ENCODE assay signal across 19 cellular contexts in the genomic region with DNA sequence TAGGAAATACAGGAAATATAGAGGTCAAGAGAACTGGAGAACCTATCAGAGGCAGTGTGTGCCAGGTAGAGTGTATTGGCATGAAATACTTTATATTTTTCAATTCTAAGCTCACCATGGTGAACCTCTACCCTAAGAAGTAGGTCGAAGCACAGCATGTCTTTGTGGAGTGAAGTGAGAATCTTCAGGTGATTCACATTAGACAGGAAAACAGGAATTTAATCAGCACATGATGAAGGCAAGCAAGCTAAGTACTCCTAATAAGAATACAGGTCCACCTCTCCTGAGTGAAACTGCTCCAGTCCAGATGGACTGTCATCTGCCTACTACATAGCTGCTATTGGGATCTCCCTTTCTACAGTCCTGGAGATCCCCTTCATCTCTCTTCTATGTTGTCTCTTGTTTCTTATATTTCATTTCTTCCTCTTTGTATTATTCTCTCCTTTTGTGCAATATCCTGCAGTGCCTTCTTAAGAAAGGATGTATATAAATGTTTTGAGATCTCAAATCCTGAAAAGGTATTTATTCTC.
DNase-seq lines count a peak whose midpoint lies in the region; ATAC-seq and TF ChIP-seq lines count a peak whose summit lies in the region.
"Had no signal": no experiment of that assay in that cellular context is flagged by ENCODE, and none has a peak within 500 bp of the region (broad histone marks: within the 10 kb centered on the region; RNA-seq: fewer than 3 reads in every experiment).

No MANE protein-coding gene starts in this region.

- H3K36me3 Mint-ChIP-seq in GM23338 (ENCODE audit: low read depth) (peaks cover 11% of the 10 kb centered on the region; the same call in 2 of the 3 replicates), endodermal cell (ENCODE audit: low read depth) (peaks cover 7% of the 10 kb centered on the region)

- TF ChIP-seq CTCF in GM23338 (conservative IDR thresholded peaks at IDR 0.05; ENCODE audit: low read depth in 2 of 2) (no peak), endodermal cell (conservative IDR thresholded peaks at IDR 0.05) (no peak)

- H3K4me1 ChIP-seq in GM23338 (ENCODE audit: insufficient read depth) (no peaks in the 10 kb centered on the region), endodermal cell (ENCODE audit: control insufficient read depth, insufficient read depth, low read length) (no peaks in the 10 kb centered on the region)

- H3K4me3 Mint-ChIP-seq in GM23338 (no peak overlapping the region), endodermal cell (no peak overlapping the region)
- H3K4me3 Mint-ChIP-seq: H9 had no signal

- H3K27ac Mint-ChIP-seq in GM23338 (no peak overlapping the region), endodermal cell (peak overlapping the region; percentile 13)
- H3K27ac Mint-ChIP-seq: H9 had no signal

- DNase-seq in GM23338 (ENCODE audit: low spot score) (no peak), endodermal cell (no peak)
- DNase-seq in activated naive CD4-positive, alpha-beta T cell (lab: John Stamatoyannopoulos, UW), result no peak
- DNase-seq: EL, H9, IMR-90, Kasumi-1, MM.1S, NCI-H1092 treated with DMSO at 0.1 percent for 48 hours, NCI-H2081 treated with DMSO at 0.1 percent for 48 hours, NCI-H510A, NCI-H774, T1000 had no signal

- ATAC-seq in GM18520 (IDR thresholded peaks at IDR 0.05; ENCODE audit: unreplicated experiment) (peak; percentile 61), GM23338 (no peak; the same call in 2 of the 3 replicates), HG02884 (IDR thresholded peaks at IDR 0.05; ENCODE audit: unreplicated experiment) (peak; percentile 64), HG03342 (IDR thresholded peaks at IDR 0.05; ENCODE audit: unreplicated experiment) (no peak), SK-N-SH treated with all-trans-retinoic acid at 6 μM for 48 hours (no peak)
- ATAC-seq: Panc1, Right ventricle myocardium inferior had no signal

- no peaks in the 10 kb centered on the region for H3K9me3 ChIP-seq in endodermal cell (ENCODE audit: control insufficient read depth, low read length)

- H3K4me3 ChIP-seq in GM23338, result no peak overlapping the region
- no peak overlapping the region for H3K4me3 ChIP-seq in endodermal cell (ENCODE audit: low read length)

- H3K9ac ChIP-seq in endodermal cell (ENCODE audit: extremely low read depth, low read length, poor library complexity, severe bottlenecking), result no peak overlapping the region

- H3K4me1 Mint-ChIP-seq in GM23338 (peaks cover 7% of the 10 kb centered on the region; the same call in 2 of the 3 replicates), endodermal cell (no peaks in the 10 kb centered on the region)

- 93 to 100% methylated on average over 1 of the region's 1 CpG for WGBS in endodermal cell (ENCODE audit: insufficient coverage in 1 of 2, insufficient read length in 1 of 2), 2 experiments

- H3K27me3 Mint-ChIP-seq in GM23338 (ENCODE audit: insufficient read depth, low read depth, poor library complexity) (no peaks in the 10 kb centered on the region), endodermal cell (ENCODE audit: insufficient read depth) (no peaks in the 10 kb centered on the region)

- H3K9me2 ChIP-seq in GM23338 (ENCODE audit: insufficient read depth), result no peaks in the 10 kb centered on the region

- H3K27me3 ChIP-seq in GM23338 (ENCODE audit: insufficient read depth) (no peaks in the 10 kb centered on the region), endodermal cell (ENCODE audit: control insufficient read depth, insufficient read depth, low read length, poor library complexity, severe bottlenecking) (no peaks in the 10 kb centered on the region)

- H3K79me2 ChIP-seq in GM23338 (replicated peaks; ENCODE audit: insufficient read depth), result no peaks in the 10 kb centered on the region

- H3K9me3 Mint-ChIP-seq in GM23338 (no peaks in the 10 kb centered on the region), endodermal cell (no peaks in the 10 kb centered on the region)
- H3K9me3 Mint-ChIP-seq: H9 had no signal

- H3K36me3 ChIP-seq in GM23338 (ENCODE audit: insufficient read depth), result no peaks in the 10 kb centered on the region
- H3K36me3 ChIP-seq in endodermal cell (ENCODE audit: control insufficient read depth, insufficient read depth, low read length), result peaks cover 21% of the 10 kb centered on the region

- 0 out of 2 replicates have a peak overlapping the region, but pooled peaks have one; percentile 16 for H3K27ac ChIP-seq in GM23338 (ENCODE audit: low read depth)
- H3K27ac ChIP-seq in endodermal cell (ENCODE audit: low read depth, low read length), result no peak overlapping the region

- no peaks in the 10 kb centered on the region for H4K20me1 ChIP-seq in GM23338 (replicated peaks; ENCODE audit: insufficient read depth)

- no peak overlapping the region for H3K4me2 ChIP-seq in GM23338

- H2AFZ ChIP-seq in GM23338, result no peak overlapping the region

- no peaks in the 10 kb centered on the region for H3F3A ChIP-seq in GM23338 (replicated peaks; ENCODE audit: low read depth)

TF ChIP-seq in GM23338, 12 proteins besides CTCF, POLR2A, EP300 and RAD21:
- TF ChIP-seq ZNF331 (CRISPR knock-in tag; IDR thresholded peaks at IDR 0.05; ENCODE audit: low read depth), result no peak
- TF ChIP-seq POLR2AphosphoS5 (IDR thresholded peaks at IDR 0.05; ENCODE audit: low read depth), result no peak
- no peak for TF ChIP-seq EZH2phosphoT487 (IDR thresholded peaks at IDR 0.05; ENCODE audit: unreplicated experiment)
- TF ChIP-seq, protein P1, sequence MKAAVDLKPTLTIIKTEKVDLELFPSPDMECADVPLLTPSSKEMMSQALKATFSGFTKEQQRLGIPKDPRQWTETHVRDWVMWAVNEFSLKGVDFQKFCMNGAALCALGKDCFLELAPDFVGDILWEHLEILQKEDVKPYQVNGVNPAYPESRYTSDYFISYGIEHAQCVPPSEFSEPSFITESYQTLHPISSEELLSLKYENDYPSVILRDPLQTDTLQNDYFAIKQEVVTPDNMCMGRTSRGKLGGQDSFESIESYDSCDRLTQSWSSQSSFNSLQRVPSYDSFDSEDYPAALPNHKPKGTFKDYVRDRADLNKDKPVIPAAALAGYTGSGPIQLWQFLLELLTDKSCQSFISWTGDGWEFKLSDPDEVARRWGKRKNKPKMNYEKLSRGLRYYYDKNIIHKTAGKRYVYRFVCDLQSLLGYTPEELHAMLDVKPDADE (IDR thresholded peaks at IDR 0.05), result no peak
- TF ChIP-seq NANOG (IDR thresholded peaks at IDR 0.05; ENCODE audit: borderline replicate concordance), result no peak

TF ChIP-seq in SK-N-SH treated with all-trans-retinoic acid at 6 μM for 48 hours, 23 proteins besides CTCF, POLR2A, EP300 and RAD21:
- TF ChIP-seq PPARA (CRISPR knock-in tag; IDR thresholded peaks at IDR 0.05; ENCODE audit: borderline replicate concordance) (no peak), CSDC2 (CRISPR knock-in tag; IDR thresholded peaks at IDR 0.05) (no peak), ARNTL (CRISPR knock-in tag; IDR thresholded peaks at IDR 0.05; ENCODE audit: borderline replicate concordance, low read depth) (no peak), TCF4 (CRISPR knock-in tag; IDR thresholded peaks at IDR 0.05; ENCODE audit: borderline replicate concordance) (no peak), OSR1 (CRISPR knock-in tag; IDR thresholded peaks at IDR 0.05) (no peak), BACH2 (CRISPR knock-in tag; IDR thresholded peaks at IDR 0.05; ENCODE audit: borderline replicate concordance) (no peak), GLIS3 (CRISPR knock-in tag; IDR thresholded peaks at IDR 0.05) (no peak), ZNF565 (CRISPR knock-in tag; conservative IDR thresholded peaks at IDR 0.05; ENCODE audit: low read depth) (no peak), ZC3H10 (CRISPR knock-in tag; IDR thresholded peaks at IDR 0.05) (no peak), ZNF70 (CRISPR knock-in tag; IDR thresholded peaks at IDR 0.05) (no peak), ZFP3 (CRISPR knock-in tag; IDR thresholded peaks at IDR 0.05) (no peak), ESRRG (CRISPR knock-in tag; IDR thresholded peaks at IDR 0.05) (no peak)
- TF ChIP-seq, protein P2, sequence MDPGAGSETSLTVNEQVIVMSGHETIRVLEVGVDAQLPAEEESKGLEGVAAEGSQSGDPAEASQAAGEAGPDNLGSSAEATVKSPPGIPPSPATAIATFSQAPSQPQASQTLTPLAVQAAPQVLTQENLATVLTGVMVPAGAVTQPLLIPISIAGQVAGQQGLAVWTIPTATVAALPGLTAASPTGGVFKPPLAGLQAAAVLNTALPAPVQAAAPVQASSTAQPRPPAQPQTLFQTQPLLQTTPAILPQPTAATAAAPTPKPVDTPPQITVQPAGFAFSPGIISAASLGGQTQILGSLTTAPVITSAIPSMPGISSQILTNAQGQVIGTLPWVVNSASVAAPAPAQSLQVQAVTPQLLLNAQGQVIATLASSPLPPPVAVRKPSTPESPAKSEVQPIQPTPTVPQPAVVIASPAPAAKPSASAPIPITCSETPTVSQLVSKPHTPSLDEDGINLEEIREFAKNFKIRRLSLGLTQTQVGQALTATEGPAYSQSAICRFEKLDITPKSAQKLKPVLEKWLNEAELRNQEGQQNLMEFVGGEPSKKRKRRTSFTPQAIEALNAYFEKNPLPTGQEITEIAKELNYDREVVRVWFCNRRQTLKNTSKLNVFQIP (CRISPR knock-in tag; IDR thresholded peaks at IDR 0.05; ENCODE audit: borderline replicate concordance, low read depth), result no peak
- TF ChIP-seq, protein P3, sequence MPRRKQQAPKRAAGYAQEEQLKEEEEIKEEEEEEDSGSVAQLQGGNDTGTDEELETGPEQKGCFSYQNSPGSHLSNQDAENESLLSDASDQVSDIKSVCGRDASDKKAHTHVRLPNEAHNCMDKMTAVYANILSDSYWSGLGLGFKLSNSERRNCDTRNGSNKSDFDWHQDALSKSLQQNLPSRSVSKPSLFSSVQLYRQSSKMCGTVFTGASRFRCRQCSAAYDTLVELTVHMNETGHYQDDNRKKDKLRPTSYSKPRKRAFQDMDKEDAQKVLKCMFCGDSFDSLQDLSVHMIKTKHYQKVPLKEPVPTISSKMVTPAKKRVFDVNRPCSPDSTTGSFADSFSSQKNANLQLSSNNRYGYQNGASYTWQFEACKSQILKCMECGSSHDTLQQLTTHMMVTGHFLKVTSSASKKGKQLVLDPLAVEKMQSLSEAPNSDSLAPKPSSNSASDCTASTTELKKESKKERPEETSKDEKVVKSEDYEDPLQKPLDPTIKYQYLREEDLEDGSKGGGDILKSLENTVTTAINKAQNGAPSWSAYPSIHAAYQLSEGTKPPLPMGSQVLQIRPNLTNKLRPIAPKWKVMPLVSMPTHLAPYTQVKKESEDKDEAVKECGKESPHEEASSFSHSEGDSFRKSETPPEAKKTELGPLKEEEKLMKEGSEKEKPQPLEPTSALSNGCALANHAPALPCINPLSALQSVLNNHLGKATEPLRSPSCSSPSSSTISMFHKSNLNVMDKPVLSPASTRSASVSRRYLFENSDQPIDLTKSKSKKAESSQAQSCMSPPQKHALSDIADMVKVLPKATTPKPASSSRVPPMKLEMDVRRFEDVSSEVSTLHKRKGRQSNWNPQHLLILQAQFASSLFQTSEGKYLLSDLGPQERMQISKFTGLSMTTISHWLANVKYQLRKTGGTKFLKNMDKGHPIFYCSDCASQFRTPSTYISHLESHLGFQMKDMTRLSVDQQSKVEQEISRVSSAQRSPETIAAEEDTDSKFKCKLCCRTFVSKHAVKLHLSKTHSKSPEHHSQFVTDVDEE (CRISPR knock-in tag; IDR thresholded peaks at IDR 0.05), result no peak
TF ChIP-seq in SK-N-SH treated with all-trans-retinoic acid at 6 μM for 48 hours: peak in this region for 0.

Comparison
In these comparisons a context has a peak if more than half of its experiments do, and no peak if none do; other contexts are left out.
1. ATAC-seq: peak in GM18520 (single experiment) and HG02884 (single experiment); none in GM23338 (single experiment), HG03342 (single experiment) and SK-N-SH treated with all-trans-retinoic acid at 6 μM for 48 hours (single experiment).